Comparison of ENCODE assay signal across 18 cellular contexts in the genomic region with DNA sequence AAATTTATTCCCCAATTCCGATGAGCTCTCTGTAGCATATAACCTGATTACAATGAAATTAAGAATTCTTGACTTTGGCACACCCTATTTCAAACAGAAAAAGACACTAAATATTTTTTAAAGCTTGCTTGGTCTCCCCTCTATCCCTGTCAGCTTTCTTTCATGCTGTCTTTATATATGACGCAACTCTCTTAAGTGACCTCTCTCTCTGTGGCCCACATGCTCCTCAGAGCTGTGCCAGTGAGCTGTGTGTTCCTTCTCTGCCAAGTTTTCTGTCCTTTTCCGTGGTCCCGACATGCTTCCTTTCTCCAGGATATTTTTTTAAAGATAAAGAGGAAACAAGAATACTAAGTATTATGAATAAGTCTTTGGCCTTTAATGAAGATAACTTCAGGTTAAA.
DNase-seq lines count a peak whose midpoint lies in the region; ATAC-seq, FAIRE-seq and TF ChIP-seq lines count a peak whose summit lies in the region.
"Had no signal": no experiment of that assay in that cellular context is flagged by ENCODE, and none has a peak within 500 bp of the region (broad histone marks: within the 10 kb centered on the region; RNA-seq: fewer than 3 reads in every experiment).

No MANE protein-coding gene starts in this region.

- H3K23ac ChIP-seq in IMR-90 (ENCODE audit: low read depth, low read length) (no peak overlapping the region), H1 (ENCODE audit: insufficient read length) (no peak overlapping the region)

- dilution Hi-C loops in IMR-90 (cut with HindIII; ENCODE audit: low sequenced_read_pairs, unreplicated experiment), result no loop called here

- H2BK120ac ChIP-seq in IMR-90 (ENCODE audit: low read depth, low read length) (no peak overlapping the region), H1 (replicated peaks; ENCODE audit: low read depth, low read length) (no peak overlapping the region)

- no peaks in the 10 kb centered on the region for H3F3A ChIP-seq in GM23338 (replicated peaks; ENCODE audit: low read depth)

- no peaks in the 10 kb centered on the region for H3K9me1 ChIP-seq in IMR-90 (ENCODE audit: insufficient read depth, low read length)

- H3K4me2 ChIP-seq in GM23338, result no peak overlapping the region
- H3K4me2 ChIP-seq in IMR-90 (ENCODE audit: low read depth, low read length), result no peak overlapping the region
- H3K4me2 ChIP-seq in H1 (ENCODE audit: insufficient read depth in 1 of 2, low read depth in 2 of 2, low read length in 2 of 2), result no peak overlapping the region
- H3K4me2 ChIP-seq in HepG2 (ENCODE audit: low read depth, low read length), result no peak overlapping the region

- intact Hi-C loops in IMR-90 (cut with micrococcal nuclease), result no loop called here
- intact Hi-C loops in HepG2 (cut with micrococcal nuclease; ENCODE audit: unreplicated experiment), result no loop called here
- intact Hi-C loops in CD8-positive, alpha-beta T cell (cut with DNase I, micrococcal nuclease), result no loop called here

- TF ChIP-seq CTCF in GM23338 (conservative IDR thresholded peaks at IDR 0.05; ENCODE audit: low read depth in 2 of 2) (no peak), IMR-90 (conservative IDR thresholded peaks at IDR 0.05; ENCODE audit: low read depth, low read length) (no peak), H1 (IDR thresholded peaks at IDR 0.05; ENCODE audit: control extremely low read depth in 1 of 3, insufficient read depth in 1 of 3, low read depth in 1 of 3, low read length in 3 of 3) (no peak), HepG2 (CRISPR knock-in tag; IDR thresholded peaks at IDR 0.05) (no peak)
- no peak for TF ChIP-seq CTCF in CD8-positive, alpha-beta T cell (IDR thresholded peaks at IDR 0.05)

- CTCF ChIA-PET in IMR-90 (lab: Yijun Ruan, JAX), result no interaction called here
- CTCF ChIA-PET in H1 (lab: Charles Lee; ENCODE audit: partially characterized antibody), result interaction anchor here (1.3 kb wide), 1 partner anchor 27 kb away, joined by 3 read pairs; no protein-coding TSS in a partner anchor
- CTCF ChIA-PET in HepG2 (lab: Yijun Ruan, JAX; ENCODE audit: low intra/inter-chr PET ratio, low total read pairs), result no interaction called here
- CTCF ChIA-PET in CD8-positive, alpha-beta T cell (lab: Charles Lee), result no interaction called here

- H3K36me3 Mint-ChIP-seq in GM23338 (ENCODE audit: low read depth), result no peaks in the 10 kb centered on the region
- no peaks in the 10 kb centered on the region for H3K36me3 Mint-ChIP-seq in CD8-positive, alpha-beta T cell
- H3K36me3 Mint-ChIP-seq: CD4-positive, alpha-beta memory T cell had no signal

- no peak overlapping the region for H3K4me3 Mint-ChIP-seq in GM23338
- H3K4me3 Mint-ChIP-seq in CD8-positive, alpha-beta T cell, result no peak overlapping the region
- H3K4me3 Mint-ChIP-seq: CD4-positive, alpha-beta memory T cell; HFFc6 had no signal

- H3K4me3 ChIP-seq in GM23338 (no peak overlapping the region), IMR-90 (ENCODE audit: insufficient read depth, low read depth, low read length) (no peak overlapping the region), H1 (ENCODE audit: extremely low read depth in 1 of 4, insufficient read depth in 2 of 4, low read depth in 3 of 4, low read length in 4 of 4) (no peak overlapping the region), HepG2 (replicated peaks in 1 of 3; ENCODE audit: insufficient read depth in 1 of 3, low read depth in 2 of 3, low read length in 3 of 3) (no peak overlapping the region)
- H3K4me3 ChIP-seq in CD8-positive, alpha-beta T cell (ENCODE audit: low read depth, low read length), result no peak overlapping the region
- H3K4me3 ChIP-seq: GM23248, HAP-1 had no signal

- H3K79me2 ChIP-seq in GM23338 (replicated peaks; ENCODE audit: insufficient read depth) (no peaks in the 10 kb centered on the region), H1 (ENCODE audit: control insufficient read depth in 1 of 2, insufficient read depth in 2 of 2, low read length in 2 of 2) (no peaks in the 10 kb centered on the region), HepG2 (ENCODE audit: insufficient read depth, low read length) (no peaks in the 10 kb centered on the region)

- H2AK9ac ChIP-seq in IMR-90 (replicated peaks; ENCODE audit: low read depth, low read length, poor library complexity), result no peak overlapping the region

- no TSS peak for BruUV-seq in IMR-90 (replicated peaks; lab: Mats Ljungman, UMichigan)
- BruUV-seq in HepG2 (replicated peaks; lab: Mats Ljungman, UMichigan), result no TSS peak

- no peaks in the 10 kb centered on the region for H3K9me3 Mint-ChIP-seq in GM23338
- H3K9me3 Mint-ChIP-seq in CD8-positive, alpha-beta T cell, result peaks cover 3% of the 10 kb centered on the region

- TF ChIP-seq RAD21 in IMR-90 (IDR thresholded peaks at IDR 0.05; ENCODE audit: low read length), result no peak
- no peak for TF ChIP-seq RAD21 in H1 (IDR thresholded peaks at IDR 0.05 in 1 of 2, conservative IDR thresholded peaks at IDR 0.05 in 1 of 2; ENCODE audit: low read depth in 2 of 2, low read length in 2 of 2)
- TF ChIP-seq RAD21 in HepG2 (CRISPR knock-in tag; IDR thresholded peaks at IDR 0.05), result no peak

- H4K91ac ChIP-seq in IMR-90 (ENCODE audit: insufficient read depth, low read depth, low read length) (no peak overlapping the region), H1 (replicated peaks; ENCODE audit: insufficient read length, low read length) (no peak overlapping the region)

- no peak overlapping the region for H2BK12ac ChIP-seq in H1 (ENCODE audit: low read depth, low read length)

- H3K9me3 ChIP-seq in IMR-90 (ENCODE audit: control insufficient read depth, insufficient read depth, low read length) (no peaks in the 10 kb centered on the region), H1 (ENCODE audit: insufficient read depth in 2 of 2, low read depth in 1 of 2, low read length in 1 of 2) (no peaks in the 10 kb centered on the region), HepG2 (ENCODE audit: low read length) (no peaks in the 10 kb centered on the region)
- H3K9me3 ChIP-seq in CD8-positive, alpha-beta T cell (ENCODE audit: low read length), result no peaks in the 10 kb centered on the region
- H3K9me3 ChIP-seq: Caco-2, HAP-1 had no signal

- H3K9ac ChIP-seq in IMR-90 (ENCODE audit: low read depth, low read length) (no peak overlapping the region), H1 (replicated peaks in 1 of 4; ENCODE audit: extremely low read depth in 1 of 4, low read depth in 3 of 4, low read length in 3 of 4) (no peak overlapping the region), HepG2 (ENCODE audit: insufficient read depth, low read depth, low read length) (no peak overlapping the region)
- H3K9ac ChIP-seq: GM23248 had no signal

- H3K18ac ChIP-seq in IMR-90 (ENCODE audit: low read depth, low read length), result no peak overlapping the region
- no peak overlapping the region for H3K18ac ChIP-seq in H1 (ENCODE audit: extremely low read depth, low read length)

- H3K27ac ChIP-seq in GM23338 (ENCODE audit: low read depth) (no peak overlapping the region), IMR-90 (ENCODE audit: insufficient read depth, low read length) (no peak overlapping the region), H1 (ENCODE audit: low read depth, low read length) (no peak overlapping the region), HepG2 (ENCODE audit: extremely low read length, insufficient read depth, low read length) (no peak overlapping the region)
- no peak overlapping the region for H3K27ac ChIP-seq in CD8-positive, alpha-beta T cell (ENCODE audit: low read depth, low read length)
- H3K27ac ChIP-seq: GM23248 had no signal

- H2BK20ac ChIP-seq in IMR-90 (ENCODE audit: low read depth, low read length) (no peak overlapping the region), H1 (ENCODE audit: low read length) (no peak overlapping the region)

- H3K79me1 ChIP-seq in IMR-90 (ENCODE audit: low read depth in 1 of 2, low read length in 2 of 2) (no peaks in the 10 kb centered on the region), H1 (ENCODE audit: low read depth, low read length) (no peaks in the 10 kb centered on the region)

- TF ChIP-seq EP300 in H1 (IDR thresholded peaks at IDR 0.05; ENCODE audit: borderline replicate concordance in 1 of 2, low read depth in 2 of 2, low read length in 2 of 2), result no peak
- TF ChIP-seq EP300 in HepG2 (IDR thresholded peaks at IDR 0.05; ENCODE audit: low read depth in 2 of 2, low read length in 2 of 2), result no peak
- TF ChIP-seq EP300 in HepG2 (CRISPR knock-in tag; IDR thresholded peaks at IDR 0.05; ENCODE audit: borderline replicate concordance), result no peak

- H3K27me3 Mint-ChIP-seq in GM23338 (ENCODE audit: insufficient read depth, low read depth, poor library complexity), result no peaks in the 10 kb centered on the region
- peaks cover 2% of the 10 kb centered on the region for H3K27me3 Mint-ChIP-seq in CD8-positive, alpha-beta T cell (ENCODE audit: low read depth)
- H3K27me3 Mint-ChIP-seq: CD4-positive, alpha-beta memory T cell had no signal

- H4K20me1 ChIP-seq in GM23338 (replicated peaks; ENCODE audit: insufficient read depth) (no peaks in the 10 kb centered on the region), IMR-90 (ENCODE audit: insufficient read depth, low read length) (no peaks in the 10 kb centered on the region), H1 (replicated peaks in 1 of 2; ENCODE audit: control insufficient read depth in 1 of 2, insufficient read depth in 2 of 2, low read length in 2 of 2) (no peaks in the 10 kb centered on the region), HepG2 (ENCODE audit: insufficient read depth, low read length) (no peaks in the 10 kb centered on the region)

- FAIRE-seq in H1 (lab: Jason Lieb, UNC) (no peak), HepG2 (lab: Jason Lieb, UNC) (no peak)
- FAIRE-seq: G401.6, GM19239, H54 had no signal

- ATAC-seq in GM23338, result no peak
- no peak for ATAC-seq in IMR-90 (ENCODE audit: low read depth)
- ATAC-seq in HepG2, result no peak
- no peak for ATAC-seq in CD8-positive, alpha-beta T cell

- H3K4me1 ChIP-seq in GM23338 (ENCODE audit: insufficient read depth) (0 out of 2 replicates have a peak, but pooled peaks cover under 1% of the 10 kb centered on the region), IMR-90 (ENCODE audit: control insufficient read depth, insufficient read depth, low read length) (no peaks in the 10 kb centered on the region), H1 (replicated peaks in 1 of 4; ENCODE audit: control insufficient read depth in 3 of 4, insufficient read depth in 4 of 4, low read length in 3 of 4) (peaks cover 0 to 3% (median 0%) of the 10 kb centered on the region in 4 experiments; a peak in 2 of 7 replicates), HepG2 (ENCODE audit: insufficient read depth, low read length) (no peaks in the 10 kb centered on the region)
- no peaks in the 10 kb centered on the region for H3K4me1 ChIP-seq in CD8-positive, alpha-beta T cell (ENCODE audit: insufficient read depth, low read length)
- H3K4me1 ChIP-seq: Caco-2 had no signal

- no peak overlapping the region for H4K8ac ChIP-seq in IMR-90 (ENCODE audit: low read depth in 2 of 2, low read length in 2 of 2)
- H4K8ac ChIP-seq in H1 (ENCODE audit: extremely low read depth, insufficient read depth, low read length), result no peak overlapping the region

- POLR2A ChIA-PET in IMR-90 (lab: Charles Lee; ENCODE audit: unreplicated experiment), result no interaction called here
- POLR2A ChIA-PET in H1 (lab: Charles Lee; ENCODE audit: partially characterized antibody), result no interaction called here
- POLR2A ChIA-PET in HepG2 (lab: Yijun Ruan, JAX), result no interaction called here
- POLR2A ChIA-PET in CD8-positive, alpha-beta T cell (lab: Charles Lee), result no interaction called here

- H3K14ac ChIP-seq in IMR-90 (replicated peaks; ENCODE audit: low read depth, low read length) (no peak overlapping the region), H1 (ENCODE audit: insufficient read length) (no peak overlapping the region)

- in situ Hi-C loops in IMR-90 (cut with MboI; ENCODE audit: low sequenced_read_pairs) (no loop called here), HepG2 (cut with HindIII; ENCODE audit: extremely low pct_ligation_motif_present, low pct_unique_long_range_greater_than_20kb) (no loop called here)

- H3K27me3 ChIP-seq in GM23338 (ENCODE audit: insufficient read depth) (no peaks in the 10 kb centered on the region), IMR-90 (ENCODE audit: control insufficient read depth, insufficient read depth, low read length) (no peaks in the 10 kb centered on the region), H1 (replicated peaks in 1 of 4; ENCODE audit: control insufficient read depth in 3 of 4, extremely low read depth in 1 of 4, insufficient read depth in 3 of 4, low read length in 3 of 4) (no peaks in the 10 kb centered on the region), HepG2 (ENCODE audit: control insufficient read depth in 1 of 2, insufficient read depth in 2 of 2, low read length in 2 of 2) (no peaks in the 10 kb centered on the region)
- no peaks in the 10 kb centered on the region for H3K27me3 ChIP-seq in CD8-positive, alpha-beta T cell (ENCODE audit: insufficient read depth, low read length)

- H2AFZ ChIP-seq in GM23338 (0 out of 2 replicates have a peak overlapping the region, but pooled peaks have one; percentile 43), IMR-90 (replicated peaks; ENCODE audit: low read length, poor library complexity) (no peak overlapping the region), H1 (ENCODE audit: low read length) (no peak overlapping the region), HepG2 (ENCODE audit: low read length) (no peak overlapping the region)
- H2AFZ ChIP-seq: GM23248 had no signal

- H3K4me1 Mint-ChIP-seq in GM23338, result peaks cover 5% of the 10 kb centered on the region; the same call in 2 of the 3 replicates
- no peaks in the 10 kb centered on the region for H3K4me1 Mint-ChIP-seq in CD8-positive, alpha-beta T cell (ENCODE audit: low read depth)
- H3K4me1 Mint-ChIP-seq: CD4-positive, alpha-beta memory T cell had no signal

- H3K36me3 ChIP-seq in GM23338 (ENCODE audit: insufficient read depth), result no peaks in the 10 kb centered on the region
- no peaks in the 10 kb centered on the region for H3K36me3 ChIP-seq in IMR-90 (ENCODE audit: control insufficient read depth, insufficient read depth, low read length)
- H3K36me3 ChIP-seq in H1 (ENCODE audit: control insufficient read depth in 2 of 4, insufficient read depth in 4 of 4, low read length in 3 of 4), result no peaks in the 10 kb centered on the region
- no peaks in the 10 kb centered on the region for H3K36me3 ChIP-seq in HepG2 (replicated peaks in 1 of 2; ENCODE audit: control insufficient read depth in 1 of 2, insufficient read depth in 2 of 2, low read length in 2 of 2)
- H3K36me3 ChIP-seq in CD8-positive, alpha-beta T cell (ENCODE audit: insufficient read depth, low read length), result no peaks in the 10 kb centered on the region
- H3K36me3 ChIP-seq: HAP-1 had no signal

- H2AK5ac ChIP-seq in IMR-90 (ENCODE audit: low read depth, low read length), result no peak overlapping the region
- no peak overlapping the region for H2AK5ac ChIP-seq in H1 (ENCODE audit: low read depth, low read length)

- H3K56ac ChIP-seq in IMR-90 (ENCODE audit: extremely low read depth, insufficient read depth, low read length), result no peak overlapping the region
- H3K56ac ChIP-seq in H1 (replicated peaks; ENCODE audit: insufficient read length, low read depth, low read length), result no peak overlapping the region

- TF ChIP-seq POLR2A in IMR-90 (IDR thresholded peaks at IDR 0.05; ENCODE audit: low read depth, low read length) (no peak), H1 (IDR thresholded peaks at IDR 0.05; ENCODE audit: control extremely low read depth in 1 of 2, low read depth in 2 of 2, low read length in 2 of 2) (no peak), HepG2 (IDR thresholded peaks at IDR 0.05; ENCODE audit: insufficient read depth in 1 of 2, low read depth in 2 of 2, low read length in 2 of 2) (no peak)

- H3K23me2 ChIP-seq in H1 (ENCODE audit: low read depth, low read length), result no peaks in the 10 kb centered on the region

- 0 out of 2 replicates have a peak, but pooled peaks cover 10% of the 10 kb centered on the region for H3K9me2 ChIP-seq in GM23338 (ENCODE audit: insufficient read depth)

- H4K5ac ChIP-seq in IMR-90 (ENCODE audit: low read depth, low read length) (no peak overlapping the region), H1 (ENCODE audit: insufficient read length, low read depth, low read length) (no peak overlapping the region)

- no peak overlapping the region for H3K27ac Mint-ChIP-seq in GM23338
- H3K27ac Mint-ChIP-seq in CD8-positive, alpha-beta T cell, result no peak overlapping the region
- H3K27ac Mint-ChIP-seq: HFFc6 had no signal

- H2BK5ac ChIP-seq in IMR-90 (ENCODE audit: low read depth, low read length, poor library complexity, severe bottlenecking) (no peak overlapping the region), H1 (ENCODE audit: low read depth, low read length) (no peak overlapping the region)

- H3K4ac ChIP-seq in IMR-90 (ENCODE audit: low read depth, low read length) (no peak overlapping the region), H1 (replicated peaks; ENCODE audit: insufficient read length, low read depth, low read length) (no peak overlapping the region)

- no CpG with 5 or more reads among the region's 4 CpGs for WGBS in IMR-90 (ENCODE audit: extremely low coverage in 2 of 2, insufficient read length in 1 of 2), 2 experiments
- 84% methylated on average over 4 of the region's 4 CpGs; no CpG with 5 or more reads in 1 of the 2 experiments for WGBS in H1 (ENCODE audit: extremely low coverage in 1 of 2, insufficient coverage in 1 of 2, insufficient read length in 1 of 2, insufficient replicate concordance in 2 of 2, low coverage in 1 of 2, low lambda C conversion rate in 2 of 2, missing lambda C conversion rate in 1 of 2), 2 experiments
- 12% methylated on average over 4 of the region's 4 CpGs for WGBS in HepG2 (ENCODE audit: low lambda C conversion rate)

- no peak for DNase-seq in GM23338 (ENCODE audit: low spot score)
- no peak for DNase-seq in IMR-90
- DNase-seq in H1 (ENCODE audit: low read depth in 1 of 2, low spot score in 2 of 2), result no peak
- no peak for DNase-seq in HepG2 (ENCODE audit: low spot score)
- no peak for DNase-seq in NK-92 (lab: John Stamatoyannopoulos, UW; ENCODE audit: unreplicated experiment)
- no peak for DNase-seq in CD8-positive, alpha-beta T cell
- no peak for DNase-seq in NOMO-1 treated with dmso at 0.1 percent for 144 hours (lab: John Stamatoyannopoulos, UW; ENCODE audit: unreplicated experiment)
- DNase-seq: C1 segment of cervical spinal cord, Caco-2, DMS153, DND-41, GM23248, HFFc6 had no signal

- H2BK15ac ChIP-seq in IMR-90 (ENCODE audit: low read depth, low read length) (no peak overlapping the region), H1 (ENCODE audit: low read length) (no peak overlapping the region)
